33 cellular contexts compared by ENCODE assay signal in genomic region chr5:15266265-15266664, GRCh38.
"Had no signal": no experiment of that assay in that cellular context is flagged by ENCODE, and none has a peak within 500 bp of the region (broad histone marks: within the 10 kb centered on the region; RNA-seq: fewer than 3 reads in every experiment).

No MANE protein-coding gene starts in this region.

- H3K9me3 ChIP-seq: adrenal gland, body of pancreas had no signal

- H3K27ac ChIP-seq: adrenal gland, body of pancreas, brain microvascular endothelial cell, breast epithelium, VCaP had no signal

- H3K4me1 ChIP-seq: adrenal gland, body of pancreas, breast epithelium had no signal

- H3K4me3 ChIP-seq: adrenal gland, body of pancreas, breast epithelium had no signal

- ATAC-seq: activated CD8-positive, alpha-beta T cell treated with anti-CD3 and anti-CD28 coated beads for 36 hours; activated naive CD4-positive, alpha-beta T cell treated with anti-CD3 and anti-CD28 coated beads, Interleukin-2, amount 50 U/mL, for 72 hours; activated T-cell treated with anti-CD3 and anti-CD28 coated beads, Interleukin-2, amount 50 U/mL, for 4 hours; activated T-cell treated with anti-CD3 and anti-CD28 coated beads, Interleukin-2, amount 50 U/mL, for 72 hours; activated T-helper 17 cell treated with anti-CD3 and anti-CD28 coated beads, Interleukin-2, amount 50 U/mL, for 72 hours; body of pancreas had no signal

- DNase-seq: activated B cell treated with CpG ODN at 0.5 μM for 24 hours; activated CD4-positive, alpha-beta memory T cell treated with anti-CD3 and anti-CD28 coated beads for 36 hours; activated CD4-positive, alpha-beta T cell treated with anti-CD3 and anti-CD28 coated beads for 4 hours; activated CD4-positive, alpha-beta T cell treated with anti-CD3 and anti-CD28 coated beads, Interleukin-2, amount 10 ng/mL, durations not matched to agents 24 days and 14 days; activated CD4-positive, alpha-beta T cell treated with anti-CD3 and anti-CD28 coated beads, Interleukin-2, amount 50 U/mL, for 1 hour; activated CD4-positive, alpha-beta T cell treated with anti-CD3 and anti-CD28 coated beads, Interleukin-2, amount 50 U/mL, for 4 hours; activated CD4-positive, CD25-positive, alpha-beta regulatory T cell treated with anti-CD3 and anti-CD28 coated beads, Interleukin-2, amount 50 U/mL, for 72 hours; activated CD8-positive, alpha-beta memory T cell treated with anti-CD3 and anti-CD28 coated beads, Interleukin-2, amount 50 U/mL, for 4 hours; activated CD8-positive, alpha-beta T cell treated with anti-CD3 and anti-CD28 coated beads for 36 hours; activated effector memory CD4-positive, alpha-beta T cell treated with anti-CD3 and anti-CD28 coated beads, Interleukin-2, amount 50 U/mL, for 16 hours; activated gamma-delta T cell treated with Interleukin-2 at 50 U/mL for 16 hours; activated naive CD4-positive, alpha-beta T cell; activated naive CD4-positive, alpha-beta T cell treated with anti-CD3 and anti-CD28 coated beads for 36 hours; activated naive CD4-positive, alpha-beta T cell treated with anti-CD3 and anti-CD28 coated beads, Interleukin-2, amount 50 U/mL, for 16 hours; activated naive CD8-positive, alpha-beta T cell treated with anti-CD3 and anti-CD28 coated beads for 36 hours; activated T-cell treated with anti-CD3 and anti-CD28 coated beads for 4 hours; activated T-cell treated with anti-CD3 and anti-CD28 coated beads, Interleukin-2, amount 50 U/mL, for 1 hour; activated T-cell treated with anti-CD3 and anti-CD28 coated beads, Interleukin-2, amount 50 U/mL, for 4 hours; activated T-cell treated with anti-CD3 and anti-CD28 coated beads, Interleukin-2, amount 50 U/mL, for 72 hours; adrenal gland; amniotic stem cell; aorta; body of pancreas; brain microvascular endothelial cell; caudate nucleus; SW 1271; T-helper 1 cell; T-helper 2 cell; T-helper 9 cell had no signal

- H3K27me3 ChIP-seq: adrenal gland, body of pancreas, brain microvascular endothelial cell, breast epithelium had no signal

- H3K36me3 ChIP-seq: adrenal gland, brain microvascular endothelial cell, breast epithelium had no signal
